ENCODE assay signal across 1 cellular context in genomic region chr19:6729573-6730152, GRCh38.
TF ChIP-seq lines count a peak whose summit lies in the region.

No MANE protein-coding gene starts in this region.

TF ChIP-seq in H1, 55 proteins besides CTCF, POLR2A, EP300 and RAD21:
- TF ChIP-seq POLR2AphosphoS5 (IDR thresholded peaks at IDR 0.05; ENCODE audit: low read depth, low read length), result no peak
- no peak for TF ChIP-seq ZNF274 (IDR thresholded peaks at IDR 0.05; ENCODE audit: borderline replicate concordance, extremely low read depth, low read length)
- no peak for TF ChIP-seq SUZ12 (IDR thresholded peaks at IDR 0.05; ENCODE audit: low read length)
- TF ChIP-seq SP2 (IDR thresholded peaks at IDR 0.05; ENCODE audit: low read length), result no peak
